8 cellular contexts compared by ENCODE assay signal in genomic region chr9:89522261-89522978, GRCh38. TPM values are rescaled to one million over a fixed set of nuclear protein-coding genes. Genes with fewer than 3 reads are reported as not detected.
DNase-seq lines count a peak whose midpoint lies in the region; ATAC-seq and TF ChIP-seq lines count a peak whose summit lies in the region.

No MANE protein-coding gene starts in this region.

- H3K4me3 Mint-ChIP-seq in CD4-positive, alpha-beta T cell = peak overlapping the region; percentile 69

- no peaks in the 10 kb centered on the region for H3K9me3 ChIP-seq in CD4-positive, alpha-beta T cell (ENCODE audit: control insufficient read depth, low read length)
- H3K9me3 ChIP-seq in SJCRH30 (replicated peaks) = no peaks in the 10 kb centered on the region

- no peaks in the 10 kb centered on the region for H3K9me3 Mint-ChIP-seq in CD4-positive, alpha-beta T cell

- H3K27ac ChIP-seq in CD4-positive, alpha-beta T cell (ENCODE audit: low read depth, low read length) = peak overlapping the region; percentile 94
- no peak overlapping the region for H3K27ac ChIP-seq in SJCRH30

- intact Hi-C loops in CD4-positive, alpha-beta T cell (cut with DNase I, micrococcal nuclease) = loop anchor here in 1 of 2 experiments (1.0 to 10.0 kb wide), 6 partner anchors 14 to 208 kb away; partner anchors contain the start of genes CKS2 and SECISBP2

- no peaks in the 10 kb centered on the region for H3K36me3 Mint-ChIP-seq in CD4-positive, alpha-beta T cell (ENCODE audit: low read depth)

- H3K27ac Mint-ChIP-seq in CD4-positive, alpha-beta T cell = peak overlapping the region; percentile 94

- no peak overlapping the region for H3K4me3 ChIP-seq in SJCRH30

- peak; percentile 85 for ATAC-seq in CD4-positive, alpha-beta T cell (ENCODE audit: poor library complexity)
- peak; percentile 90 for ATAC-seq in HG03571 (IDR thresholded peaks at IDR 0.05; ENCODE audit: unreplicated experiment)
- peak; percentile 95 for ATAC-seq in stimulated activated naive CD8-positive, alpha-beta T cell treated with anti-CD3 and anti-CD28 coated beads, Interleukin-15, Interleukin-2, amounts not matched to agents 100 U/mL and 50 U/mL, for 24 hours

- peak; percentile 54 to 84 (median 64) for DNase-seq in CD4-positive, alpha-beta T cell
- peak; percentile 84 for DNase-seq in GM20000 (ENCODE audit: low spot score)
- peak; percentile 31 to 47 for DNase-seq in activated CD4-positive, alpha-beta T cell treated with anti-CD3 and anti-CD28 coated beads for 24 hours (ENCODE audit: low read depth in 2 of 2)
- DNase-seq in globus pallidus (ENCODE audit: low spot score) = peak; percentile 45
- peak; percentile 63 for DNase-seq in stimulated activated naive CD8-positive, alpha-beta T cell treated with anti-CD3 and anti-CD28 coated beads, Interleukin-15, Interleukin-2, amounts not matched to agents 100 U/mL and 50 U/mL, for 24 hours
- DNase-seq in LoVo (ENCODE audit: low spot score) = no peak
- no peak for DNase-seq in SJCRH30

- no peaks in the 10 kb centered on the region for H3K27me3 ChIP-seq in CD4-positive, alpha-beta T cell (ENCODE audit: control insufficient read depth, insufficient read depth, low read length)
- H3K27me3 ChIP-seq in SJCRH30 = no peaks in the 10 kb centered on the region; the same call in 1 of the 2 replicates

- POLR2A ChIA-PET in CD4-positive, alpha-beta T cell (lab: Charles Lee) = interaction anchor here (0.6 to 4.2 kb wide), 31 partner anchors 9 to 152 kb away, joined by 3 to 46 read pairs (median 5); partner anchors contain the start of gene SEMA4D

- H3K4me1 ChIP-seq in SJCRH30 = no peaks in the 10 kb centered on the region

- no peaks in the 10 kb centered on the region for H3K36me3 ChIP-seq in SJCRH30

- CTCF ChIA-PET in CD4-positive, alpha-beta T cell (lab: Charles Lee) = interaction anchor here (1.0 to 3.8 kb wide), 6 partner anchors 14 to 204 kb away, joined by 4 to 19 read pairs (median 7); partner anchors contain the start of gene SECISBP2

- no peak for TF ChIP-seq CTCF in CD4-positive, alpha-beta T cell (IDR thresholded peaks at IDR 0.05)
- TF ChIP-seq CTCF in GM20000 (IDR thresholded peaks at IDR 0.05; ENCODE audit: extremely low read depth, missing control alignments) = no peak

- no peaks in the 10 kb centered on the region for H3K27me3 Mint-ChIP-seq in CD4-positive, alpha-beta T cell

- peaks cover 93% of the 10 kb centered on the region for H3K4me1 Mint-ChIP-seq in CD4-positive, alpha-beta T cell (ENCODE audit: low read depth)

RNA-seq across cellular contexts. Expression of gene SEMA4D, which starts 24.5 kb away (rescaled TPM):
- 100 to 1,000 TPM; 399 to 430 TPM for total RNA-seq in CD4-positive, alpha-beta T cell
- 0.08 TPM in 1 of 2 replicates, not detected in the other for total RNA-seq in SJCRH30 (2014; rRNA removed; shearing (Covaris generic))

Comparison
In these comparisons a context has a peak if more than half of its experiments do, and no peak if none do; other contexts are left out.
1. DNase-seq: peak in CD4-positive, alpha-beta T cell (10 of 10), GM20000 (single experiment), activated CD4-positive, alpha-beta T cell treated with anti-CD3 and anti-CD28 coated beads for 24 hours (2 of 2), globus pallidus (single experiment) and stimulated activated naive CD8-positive, alpha-beta T cell treated with anti-CD3 and anti-CD28 coated beads, Interleukin-15, Interleukin-2, amounts not matched to agents 100 U/mL and 50 U/mL, for 24 hours (single experiment); none in LoVo (single experiment) and SJCRH30 (0 of 2).
2. RNA of gene SEMA4D, which starts 24.5 kb away (total RNA-seq): 399 to 430 TPM in CD4-positive, alpha-beta T cell; 0.08 TPM in SJCRH30; every median in the first group is over 100 times any median in the second.
3. Peak in every context shown above with its lines, with median percentiles within 50 percentile points of each other: ATAC-seq.